ENCODE assay signal across 8 cellular contexts in the genomic region with DNA sequence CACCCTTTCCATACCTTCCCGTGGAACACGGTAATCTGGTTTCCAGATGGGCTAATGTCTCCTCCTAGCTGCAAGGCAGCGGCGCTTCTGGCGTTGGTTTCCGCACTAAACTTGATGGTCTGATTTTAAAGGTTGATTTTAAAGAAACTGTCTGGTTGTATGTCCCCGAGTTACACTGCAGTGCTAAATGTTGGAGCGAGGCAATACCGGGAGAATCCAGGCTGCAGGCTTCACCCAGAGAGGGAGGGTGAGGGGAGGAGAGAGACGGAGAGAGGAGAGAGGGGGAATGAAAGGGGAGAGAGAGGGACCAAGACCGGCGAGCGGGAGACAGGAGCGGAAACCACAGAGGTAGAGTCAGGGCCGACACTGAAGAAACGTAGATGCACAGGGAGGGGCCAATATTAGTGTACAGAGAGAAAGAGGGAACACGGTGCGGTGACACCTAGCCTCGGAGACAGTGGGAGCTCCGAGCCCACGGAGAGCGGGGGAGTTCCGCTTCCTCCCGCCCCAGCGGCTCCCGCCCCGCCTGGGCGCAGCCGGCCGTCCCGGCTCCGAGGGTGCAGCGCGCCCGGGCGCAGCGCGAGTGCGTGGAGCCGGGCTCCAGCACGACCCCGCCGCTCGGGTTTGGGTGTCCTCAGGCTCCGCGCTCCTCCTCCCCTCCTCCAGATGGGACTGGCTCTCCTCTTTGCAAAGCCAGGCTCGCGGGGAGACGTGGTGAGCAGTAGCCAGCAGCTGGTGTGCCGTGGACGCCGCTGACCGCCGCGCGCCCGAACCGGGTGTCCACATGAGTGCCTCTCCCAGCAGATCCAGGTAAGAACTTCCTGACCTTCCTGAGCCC.
DNase-seq lines count a peak whose midpoint lies in the region; ATAC-seq and TF ChIP-seq lines count a peak whose summit lies in the region.

No MANE protein-coding gene starts in this region.

- no peaks in the 10 kb centered on the region for H4K20me1 ChIP-seq in osteoblast (ENCODE audit: insufficient read depth, low read length)

- H3K4me1 ChIP-seq in esophagus squamous epithelium (peaks cover 3 to 22% (median 9%) of the 10 kb centered on the region in 3 donors), osteoblast (ENCODE audit: insufficient read depth, low read length) (no peaks in the 10 kb centered on the region), tibial artery (peaks cover 0 to 4% (median 2%) of the 10 kb centered on the region in 4 donors)

- TF ChIP-seq CTCF in esophagus squamous epithelium (IDR thresholded peaks at IDR 0.05) = no peak
- no peak for TF ChIP-seq CTCF in osteoblast (IDR thresholded peaks at IDR 0.05; ENCODE audit: extremely low read depth, low read depth, low read length)
- no peak for TF ChIP-seq CTCF in tibial artery (IDR thresholded peaks at IDR 0.05)

- H3K27ac ChIP-seq in esophagus squamous epithelium = no peak overlapping the region
- no peak overlapping the region for H3K27ac ChIP-seq in osteoblast (ENCODE audit: low read depth, low read length)
- H3K27ac ChIP-seq in tibial artery = no peak overlapping the region

- peak overlapping the region; percentile 85 for H2AFZ ChIP-seq in osteoblast (ENCODE audit: low read length)

- H3K36me3 ChIP-seq in esophagus squamous epithelium = no peaks in the 10 kb centered on the region
- H3K36me3 ChIP-seq in osteoblast (ENCODE audit: insufficient read depth, low read length) = no peaks in the 10 kb centered on the region
- H3K36me3 ChIP-seq in tibial artery = no peaks in the 10 kb centered on the region

- H3K27me3 ChIP-seq in esophagus squamous epithelium (peaks cover 0 to 81% (median 0%) of the 10 kb centered on the region in 4 donors), osteoblast (ENCODE audit: insufficient read depth, low read length) (peaks cover 82% of the 10 kb centered on the region), tibial artery (peaks cover 0 to 34% of the 10 kb centered on the region in 2 donors)

- H3K79me2 ChIP-seq in osteoblast (ENCODE audit: insufficient read depth, low read length) = no peaks in the 10 kb centered on the region

- DNase-seq in NCI-H2171 treated with DMSO at 0.1 percent for 48 hours (lab: John Stamatoyannopoulos, UW) (peak; percentile 61), NCI-H2171 (lab: John Stamatoyannopoulos, UW) (no peak), esophagus squamous epithelium (lab: John Stamatoyannopoulos, UW) (no peak), osteoblast (ENCODE audit: insufficient read length, low spot score, missing footprints) (no peak), GM19240 (ENCODE audit: insufficient read length, low spot score) (no peak), tibial artery (no peak)
- peak; percentile 33 for DNase-seq in activated CD4-positive, CD25-positive, alpha-beta regulatory T cell treated with anti-CD3 and anti-CD28 coated beads, Interleukin-2, amount 50 U/mL, for 72 hours

- ATAC-seq in HG03439 (IDR thresholded peaks at IDR 0.05; ENCODE audit: unreplicated experiment) = peak; percentile 53

- peak overlapping the region; percentile 80 for H3K4me2 ChIP-seq in osteoblast (ENCODE audit: insufficient read depth, low read length)

- H3K9me3 ChIP-seq in esophagus squamous epithelium (no peaks in the 10 kb centered on the region), osteoblast (ENCODE audit: low read depth, low read length) (no peaks in the 10 kb centered on the region), tibial artery (no peaks in the 10 kb centered on the region)

- peak overlapping the region; percentile 22 to 61 (median 36) for H3K4me3 ChIP-seq in esophagus squamous epithelium
- peak overlapping the region; percentile 63 for H3K4me3 ChIP-seq in osteoblast (ENCODE audit: insufficient read depth, low read length)
- no peak overlapping the region for H3K4me3 ChIP-seq in tibial artery

- intact Hi-C loops in esophagus squamous epithelium (cut with DNase I) (no loop called here), tibial artery (cut with DNase I; ENCODE audit: low total_unique reads) (no loop called here)

- no peak for TF ChIP-seq POLR2A in esophagus squamous epithelium (IDR thresholded peaks at IDR 0.05)

- 1% methylated on average over 18 to 41 of the region's 58 CpGs for WGBS in esophagus squamous epithelium, 2 donors

Comparison
In these comparisons a context has a peak if more than half of its experiments do, and no peak if none do; other contexts are left out.
1. DNase-seq: peak in NCI-H2171 treated with DMSO at 0.1 percent for 48 hours (single experiment) and activated CD4-positive, CD25-positive, alpha-beta regulatory T cell treated with anti-CD3 and anti-CD28 coated beads, Interleukin-2, amount 50 U/mL, for 72 hours (single experiment); none in NCI-H2171 (single experiment), esophagus squamous epithelium (single experiment), osteoblast (single experiment), GM19240 (single experiment) and tibial artery (0 of 2).
2. H3K4me3 ChIP-seq: peak in esophagus squamous epithelium (4 of 4) and osteoblast (single experiment); none in tibial artery (0 of 2).